8 cellular contexts compared by ENCODE assay signal in the genomic region with DNA sequence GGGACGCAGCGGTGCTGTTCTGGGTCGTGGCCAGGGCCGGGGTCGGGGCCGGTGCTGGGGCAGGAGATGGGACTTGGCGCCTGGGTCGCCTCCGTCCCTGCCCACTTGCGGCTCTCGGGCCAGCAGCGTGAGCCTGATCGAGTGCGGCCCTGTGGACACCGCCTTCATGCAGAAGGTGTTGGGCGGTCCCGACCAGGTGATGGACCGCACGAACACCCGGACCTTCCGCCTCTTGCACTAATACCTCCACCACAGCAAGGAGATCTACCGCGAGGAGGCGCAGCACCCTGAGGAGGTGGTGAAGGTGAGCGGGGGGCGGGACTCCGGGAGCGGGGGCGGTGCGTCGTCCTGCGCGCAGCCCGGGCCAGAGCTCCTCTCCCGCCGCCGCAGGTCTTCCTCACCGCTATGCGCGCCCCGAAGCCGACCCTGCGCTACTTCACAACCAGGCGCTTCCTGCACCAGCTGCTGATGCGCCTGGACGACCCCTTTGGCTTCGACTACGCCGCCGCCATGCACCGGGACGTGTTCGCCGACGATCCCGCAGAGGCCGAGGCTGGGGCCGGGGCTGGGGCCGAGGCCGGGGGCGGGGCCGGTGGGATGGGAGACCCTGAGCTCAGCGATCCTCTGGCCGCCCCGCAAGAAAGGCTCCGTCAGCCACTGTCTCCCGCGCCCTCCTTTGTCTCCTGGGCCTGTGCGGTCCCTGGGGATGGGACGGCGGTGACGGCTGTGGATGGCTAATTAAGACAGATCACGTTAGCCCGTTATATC. TPM values are rescaled to one million over a fixed set of nuclear protein-coding genes. Genes with fewer than 3 reads are reported as not detected.
DNase-seq lines count a peak whose midpoint lies in the region; ATAC-seq, FAIRE-seq and TF ChIP-seq lines count a peak whose summit lies in the region.

No MANE protein-coding gene starts in this region.

- H3K9me3 Mint-ChIP-seq in astrocyte (ENCODE audit: unreplicated experiment): no peaks in the 10 kb centered on the region

- peaks cover 2% of the 10 kb centered on the region for H3K27me3 Mint-ChIP-seq in astrocyte (ENCODE audit: low read depth, unreplicated experiment)

- no peaks in the 10 kb centered on the region for H3K9me3 ChIP-seq in astrocyte (ENCODE audit: insufficient read depth, low read depth, low read length)

- DNase-seq in SK-N-DZ (ENCODE audit: low spot score) (peak; percentile 87), astrocyte (ENCODE audit: low read depth) (no peak), kidney glomerular epithelial cell (lab: John Stamatoyannopoulos, UW) (peak; percentile 45), GOT3 (lab: John Stamatoyannopoulos, UW) (no peak)
- peak; percentile 46 for DNase-seq in stimulated activated CD8-positive, alpha-beta memory T cell treated with anti-CD3 and anti-CD28 coated beads, Interleukin-12 subunit alpha, Interleukin-12 subunit beta, amount 100 ng/mL, for 24 hours (ENCODE audit: extremely low read depth)

- peaks cover 2% of the 10 kb centered on the region for H3K36me3 Mint-ChIP-seq in astrocyte (ENCODE audit: low read depth, unreplicated experiment)

- no peak overlapping the region for H3K27ac Mint-ChIP-seq in astrocyte (ENCODE audit: unreplicated experiment)

- H3K27me3 ChIP-seq in astrocyte (ENCODE audit: insufficient read depth, low read length): no peaks in the 10 kb centered on the region

- H4K20me1 ChIP-seq in astrocyte (ENCODE audit: insufficient read depth, low read length): peaks cover 9% of the 10 kb centered on the region

- H3K79me2 ChIP-seq in astrocyte (ENCODE audit: insufficient read depth, low read length): peaks cover 5% of the 10 kb centered on the region

- peak; percentile 31 for TF ChIP-seq POLR2A in GM10847 (IDR thresholded peaks at IDR 0.05; ENCODE audit: extremely low read depth, insufficient read length)

- H3K27ac ChIP-seq in astrocyte (ENCODE audit: low read depth, low read length): no peak overlapping the region

- H3K4me2 ChIP-seq in astrocyte (ENCODE audit: low read length): peak overlapping the region; percentile 78

- peak overlapping the region; percentile 54 for H3K4me3 Mint-ChIP-seq in astrocyte (ENCODE audit: unreplicated experiment)

- H3K9ac ChIP-seq in astrocyte (ENCODE audit: low read length): no peak overlapping the region

- peak overlapping the region; percentile 47 for H2AFZ ChIP-seq in astrocyte (ENCODE audit: low read depth, low read length)

- H3K4me3 ChIP-seq in astrocyte (ENCODE audit: insufficient read depth, low read depth, low read length): no peak overlapping the region

- TF ChIP-seq CTCF in astrocyte (IDR thresholded peaks at IDR 0.05; ENCODE audit: insufficient read depth, low read depth, low read length): peak; percentile 7

- peaks cover under 1% of the 10 kb centered on the region for H3K4me1 ChIP-seq in astrocyte (ENCODE audit: insufficient read depth, low read length)

- FAIRE-seq in astrocyte (lab: Jason Lieb, UNC): no peak

- peak; percentile 68 for ATAC-seq in HG03342 (IDR thresholded peaks at IDR 0.05; ENCODE audit: unreplicated experiment)
- no peak for ATAC-seq in GM21526 (IDR thresholded peaks at IDR 0.05; ENCODE audit: low FRiP score, unreplicated experiment)

- H3K4me1 Mint-ChIP-seq in astrocyte (ENCODE audit: low read depth, unreplicated experiment): peaks cover 5% of the 10 kb centered on the region

- no peaks in the 10 kb centered on the region for H3K36me3 ChIP-seq in astrocyte (ENCODE audit: insufficient read depth, low read length)

RNA-seq across cellular contexts. Expression of a gene that starts 4.5 kb away (rescaled TPM):
- polyA plus RNA-seq in SK-N-DZ (2014; cell fraction: cytosol; rRNA removed): 0.33 and 1.2 TPM in 2 replicates
- polyA plus RNA-seq in SK-N-DZ (2014; cell fraction: nucleus; rRNA removed): 0.76 and 1.3 TPM in 2 replicates
- 1.5 and 1.7 TPM in 2 replicates for total RNA-seq in astrocyte

RNA-seq across cellular contexts. Expression of a gene that starts 12.2 kb away (rescaled TPM):
- 44.3 and 63.8 TPM in 2 replicates for polyA plus RNA-seq in SK-N-DZ (2014; cell fraction: cytosol; rRNA removed)
- 96.3 and 104 TPM in 2 replicates for polyA plus RNA-seq in SK-N-DZ (2014; cell fraction: nucleus; rRNA removed)
- 19.3 and 25.9 TPM in 2 replicates for total RNA-seq in astrocyte

RNA-seq across cellular contexts. Expression of a gene that starts 13.7 kb away (rescaled TPM):
- polyA plus RNA-seq in SK-N-DZ (2014; cell fraction: cytosol; rRNA removed): 33.3 and 40.2 TPM in 2 replicates
- 89.3 TPM in 2 replicates for polyA plus RNA-seq in SK-N-DZ (2014; cell fraction: nucleus; rRNA removed)
- 52.0 and 54.2 TPM in 2 replicates for total RNA-seq in astrocyte

RNA-seq across cellular contexts. Expression of a gene that starts 18.6 kb away (rescaled TPM):
- polyA plus RNA-seq in SK-N-DZ (2014; cell fraction: cytosol; rRNA removed): 26.7 and 32.4 TPM in 2 replicates
- polyA plus RNA-seq in SK-N-DZ (2014; cell fraction: nucleus; rRNA removed): 75.7 and 102 TPM in 2 replicates
- total RNA-seq in astrocyte: 26.5 and 29.9 TPM in 2 replicates

RNA-seq across cellular contexts. Expression of a gene that starts 29.3 kb away (rescaled TPM):
- 49.3 and 53.6 TPM in 2 replicates for polyA plus RNA-seq in SK-N-DZ (2014; cell fraction: cytosol; rRNA removed)
- 83.5 and 85.1 TPM in 2 replicates for polyA plus RNA-seq in SK-N-DZ (2014; cell fraction: nucleus; rRNA removed)
- total RNA-seq in astrocyte: 5.4 and 8.7 TPM in 2 replicates

Comparison
In these comparisons a context has a peak if more than half of its experiments do, and no peak if none do; other contexts are left out.
1. DNase-seq: peak in SK-N-DZ (single experiment), kidney glomerular epithelial cell (single experiment) and stimulated activated CD8-positive, alpha-beta memory T cell treated with anti-CD3 and anti-CD28 coated beads, Interleukin-12 subunit alpha, Interleukin-12 subunit beta, amount 100 ng/mL, for 24 hours (single experiment); none in astrocyte (single experiment) and GOT3 (single experiment).